ENCODE assay signal across 26 cellular contexts in the genomic region with DNA sequence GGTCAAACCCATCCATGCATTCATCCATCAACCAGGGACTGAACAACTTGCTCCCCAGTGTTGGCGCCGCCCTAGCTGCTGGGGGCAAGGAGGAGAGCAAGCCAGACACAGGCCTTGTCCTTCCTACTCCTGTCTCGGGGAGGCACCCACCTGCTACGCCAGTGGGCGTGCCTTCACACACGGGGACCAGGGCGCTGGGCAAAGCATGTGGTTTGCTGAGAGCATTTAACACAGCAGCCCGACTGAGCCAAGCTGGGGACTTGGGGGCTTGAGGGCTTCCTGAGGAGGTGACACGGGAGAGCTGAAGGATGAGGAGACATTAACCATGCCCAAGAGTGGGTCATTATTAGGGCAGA. TPM values are rescaled to one million over a fixed set of nuclear protein-coding genes. Genes with fewer than 3 reads are reported as not detected.
DNase-seq lines count a peak whose midpoint lies in the region; ATAC-seq and TF ChIP-seq lines count a peak whose summit lies in the region.
"Had no signal": no experiment of that assay in that cellular context is flagged by ENCODE, and none has a peak within 500 bp of the region (broad histone marks: within the 10 kb centered on the region; RNA-seq: fewer than 3 reads in every experiment).

No MANE protein-coding gene starts in this region.

- ATAC-seq in natural killer cell (no peak), GM18519 (IDR thresholded peaks at IDR 0.05; ENCODE audit: low FRiP score, unreplicated experiment) (no peak)
- ATAC-seq in natural killer cell treated with Interleukin-12 subunit alpha and Interleukin-12 subunit beta and Interleukin-15 and Interleukin-18, amount 100 ng/mL, for 72 hours = no peak
- no peak for ATAC-seq in central memory CD8-positive, alpha-beta T cell (replicated peaks; ENCODE audit: extremely low read depth, poor library complexity, severe bottlenecking)
- peak; percentile 14 to 21 for ATAC-seq in stimulated activated naive B cell treated with anti-CD40 and anti-IgM and Interleukin-4, amounts not matched to agents 10 μg/mL and 1 μg/mL and 100 μg/mL, for 72 hours (replicated peaks)
- ATAC-seq: activated CD4-positive, alpha-beta T cell treated with anti-CD3 and anti-CD28 coated beads for 36 hours; K562; left colon; PC-3 had no signal

- no peak for TF ChIP-seq POLR2A in tibial nerve (IDR thresholded peaks at IDR 0.05)

- H3K9me3 ChIP-seq in tibial nerve = peaks cover 0 to 17% (median 1%) of the 10 kb centered on the region in 4 donors
- H3K9me3 ChIP-seq: MG63 had no signal

- no peak overlapping the region for H3K4me3 ChIP-seq in tibial nerve
- H3K4me3 ChIP-seq: adrenal gland; BLaER1 treated with 17β-estradiol and CSF1 and Interleukin-3, amounts not matched to agents 10 nM and 100 nM; K562; MG63; SJCRH30; spleen; thoracic aorta had no signal

- TF ChIP-seq CTCF in natural killer cell (IDR thresholded peaks at IDR 0.05) (no peak), tibial nerve (IDR thresholded peaks at IDR 0.05) (no peak)

- no peaks in the 10 kb centered on the region for H3K36me3 Mint-ChIP-seq in natural killer cell
- H3K36me3 Mint-ChIP-seq in natural killer cell treated with Interleukin-12 subunit alpha and Interleukin-12 subunit beta and Interleukin-15 and Interleukin-18, amount 100 ng/mL, for 72 hours = no peaks in the 10 kb centered on the region
- peaks cover 2% of the 10 kb centered on the region for H3K36me3 Mint-ChIP-seq in central memory CD8-positive, alpha-beta T cell (ENCODE audit: insufficient read depth)
- peaks cover 3% of the 10 kb centered on the region in 2 donors for H3K36me3 Mint-ChIP-seq in stimulated activated naive B cell treated with anti-CD40 and anti-IgM and Interleukin-4, amounts not matched to agents 10 μg/mL and 1 μg/mL and 100 μg/mL, for 72 hours

- DNase-seq in natural killer cell (no peak), NAMALWA (ENCODE audit: low spot score) (peak; percentile 31), HuH-7.5 (ENCODE audit: low spot score) (no peak), tibial nerve (ENCODE audit: low spot score in 2 of 2) (no peak)
- no peak for DNase-seq in natural killer cell treated with Interleukin-12 subunit alpha and Interleukin-12 subunit beta and Interleukin-15 and Interleukin-18, amount 100 ng/mL, for 72 hours (ENCODE audit: low spot score)
- DNase-seq in central memory CD8-positive, alpha-beta T cell (ENCODE audit: low spot score in 2 of 2) = no peak
- no peak for DNase-seq in stimulated activated naive B cell treated with anti-CD40 and anti-IgM and Interleukin-4, amounts not matched to agents 10 μg/mL and 1 μg/mL and 100 μg/mL, for 72 hours
- DNase-seq: activated CD4-positive, alpha-beta T cell treated with anti-CD3 and anti-CD28 coated beads for 36 hours; adrenal gland; brain microvascular endothelial cell; EL; left colon; mesenchymal stem cell; MG63; NCI-H1417; NCI-H2081 treated with DMSO at 0.1 percent for 48 hours; NCI-H82; PC-3; SJCRH30; spleen; stimulated activated CD4-positive, alpha-beta T cell treated with anti-CD3 and anti-CD28 coated beads, Interleukin-2, amount 100 ng/mL, for 48 hours; stimulated activated naive CD4-positive, alpha-beta T cell had no signal

- no peak for TF ChIP-seq EP300 in tibial nerve (IDR thresholded peaks at IDR 0.05)

- peak overlapping the region; percentile 32 to 39 for H3K27ac Mint-ChIP-seq in natural killer cell
- H3K27ac Mint-ChIP-seq in natural killer cell treated with Interleukin-12 subunit alpha and Interleukin-12 subunit beta and Interleukin-15 and Interleukin-18, amount 100 ng/mL, for 72 hours = no peak overlapping the region
- peak overlapping the region; percentile 92 for H3K27ac Mint-ChIP-seq in central memory CD8-positive, alpha-beta T cell (ENCODE audit: low read depth)
- peak overlapping the region; percentile 42 for H3K27ac Mint-ChIP-seq in stimulated activated naive B cell treated with anti-CD40 and anti-IgM and Interleukin-4, amounts not matched to agents 10 μg/mL and 1 μg/mL and 100 μg/mL, for 72 hours
- H3K27ac Mint-ChIP-seq: activated CD4-positive, alpha-beta T cell treated with anti-CD3 and anti-CD28 coated beads for 36 hours had no signal

- no peaks in the 10 kb centered on the region for H3K36me3 ChIP-seq in tibial nerve
- H3K36me3 ChIP-seq: adrenal gland; BLaER1 treated with 17β-estradiol and CSF1 and Interleukin-3, amounts not matched to agents 10 nM and 100 nM; brain microvascular endothelial cell; MG63; SJCRH30; spleen; thoracic aorta had no signal

- intact Hi-C loops in natural killer cell (cut with micrococcal nuclease) = no loop called here

- no peak overlapping the region for H3K4me3 Mint-ChIP-seq in natural killer cell
- H3K4me3 Mint-ChIP-seq in natural killer cell treated with Interleukin-12 subunit alpha and Interleukin-12 subunit beta and Interleukin-15 and Interleukin-18, amount 100 ng/mL, for 72 hours = no peak overlapping the region
- no peak overlapping the region for H3K4me3 Mint-ChIP-seq in central memory CD8-positive, alpha-beta T cell
- peak overlapping the region in 1 of 2 donors; percentile 26 for H3K4me3 Mint-ChIP-seq in stimulated activated naive B cell treated with anti-CD40 and anti-IgM and Interleukin-4, amounts not matched to agents 10 μg/mL and 1 μg/mL and 100 μg/mL, for 72 hours
- H3K4me3 Mint-ChIP-seq: activated CD4-positive, alpha-beta T cell treated with anti-CD3 and anti-CD28 coated beads for 36 hours had no signal

- 56 to 58% methylated on average over 9 of the region's 9 CpGs for WGBS in tibial nerve, 2 donors

- no peaks in the 10 kb centered on the region for H3K9me3 Mint-ChIP-seq in natural killer cell
- H3K9me3 Mint-ChIP-seq in natural killer cell treated with Interleukin-12 subunit alpha and Interleukin-12 subunit beta and Interleukin-15 and Interleukin-18, amount 100 ng/mL, for 72 hours = no peaks in the 10 kb centered on the region
- peaks cover 5% of the 10 kb centered on the region for H3K9me3 Mint-ChIP-seq in central memory CD8-positive, alpha-beta T cell
- peaks cover 3 to 8% of the 10 kb centered on the region in 2 donors for H3K9me3 Mint-ChIP-seq in stimulated activated naive B cell treated with anti-CD40 and anti-IgM and Interleukin-4, amounts not matched to agents 10 μg/mL and 1 μg/mL and 100 μg/mL, for 72 hours

- H3K4me1 ChIP-seq in tibial nerve = no peaks in the 10 kb centered on the region
- H3K4me1 ChIP-seq: SJCRH30 had no signal

- H3K4me1 Mint-ChIP-seq in natural killer cell = peaks cover 17 to 28% of the 10 kb centered on the region in 2 donors
- peaks cover 13 to 15% of the 10 kb centered on the region in 2 donors for H3K4me1 Mint-ChIP-seq in natural killer cell treated with Interleukin-12 subunit alpha and Interleukin-12 subunit beta and Interleukin-15 and Interleukin-18, amount 100 ng/mL, for 72 hours (ENCODE audit: low read depth in 2 of 2)
- peaks cover 44% of the 10 kb centered on the region for H3K4me1 Mint-ChIP-seq in central memory CD8-positive, alpha-beta T cell
- H3K4me1 Mint-ChIP-seq in stimulated activated naive B cell treated with anti-CD40 and anti-IgM and Interleukin-4, amounts not matched to agents 10 μg/mL and 1 μg/mL and 100 μg/mL, for 72 hours = peaks cover 19 to 38% of the 10 kb centered on the region in 2 donors

- peaks cover 14 to 24% of the 10 kb centered on the region in 2 donors for H3K27me3 Mint-ChIP-seq in natural killer cell (ENCODE audit: low read depth in 2 of 2)
- peaks cover 8 to 21% of the 10 kb centered on the region in 2 donors for H3K27me3 Mint-ChIP-seq in natural killer cell treated with Interleukin-12 subunit alpha and Interleukin-12 subunit beta and Interleukin-15 and Interleukin-18, amount 100 ng/mL, for 72 hours
- peaks cover 27% of the 10 kb centered on the region for H3K27me3 Mint-ChIP-seq in central memory CD8-positive, alpha-beta T cell
- H3K27me3 Mint-ChIP-seq in stimulated activated naive B cell treated with anti-CD40 and anti-IgM and Interleukin-4, amounts not matched to agents 10 μg/mL and 1 μg/mL and 100 μg/mL, for 72 hours = peaks cover 38 to 47% of the 10 kb centered on the region in 2 donors
- H3K27me3 Mint-ChIP-seq: activated CD4-positive, alpha-beta T cell treated with anti-CD3 and anti-CD28 coated beads for 36 hours had no signal

- peaks cover 0 to 32% of the 10 kb centered on the region in 2 donors for H3K27me3 ChIP-seq in tibial nerve
- H3K27me3 ChIP-seq: MG63, SJCRH30 had no signal

- H3K27ac ChIP-seq in tibial nerve = no peak overlapping the region
- H3K27ac ChIP-seq: adrenal gland; BLaER1 treated with 17β-estradiol and CSF1 and Interleukin-3, amounts not matched to agents 10 nM and 100 nM; brain microvascular endothelial cell; SJCRH30; thoracic aorta had no signal

RNA-seq across cellular contexts. Expression of gene CACNA1I, which starts 30.6 kb away (rescaled TPM):
- total RNA-seq in natural killer cell (under 1 TPM; 0.05 to 0.83 (median 0.72) TPM), tibial nerve (under 1 TPM; 0.42 to 0.78 (median 0.52) TPM)
- under 1 TPM in 1 of 2 donors, not detected in 1; 0.17 TPM for total RNA-seq in natural killer cell treated with Interleukin-12 subunit alpha and Interleukin-12 subunit beta and Interleukin-15 and Interleukin-18, amount 100 ng/mL, for 72 hours
- total RNA-seq: PC-3 had no signal

Comparison
In these comparisons a context has a peak if more than half of its experiments do, and no peak if none do; other contexts are left out.
1. H3K27ac Mint-ChIP-seq: peak in natural killer cell (2 of 2), central memory CD8-positive, alpha-beta T cell (single experiment) and stimulated activated naive B cell treated with anti-CD40 and anti-IgM and Interleukin-4, amounts not matched to agents 10 μg/mL and 1 μg/mL and 100 μg/mL, for 72 hours (single experiment); none in natural killer cell treated with Interleukin-12 subunit alpha and Interleukin-12 subunit beta and Interleukin-15 and Interleukin-18, amount 100 ng/mL, for 72 hours (0 of 2).
2. ATAC-seq: peak in stimulated activated naive B cell treated with anti-CD40 and anti-IgM and Interleukin-4, amounts not matched to agents 10 μg/mL and 1 μg/mL and 100 μg/mL, for 72 hours (2 of 2); none in natural killer cell (0 of 3), natural killer cell treated with Interleukin-12 subunit alpha and Interleukin-12 subunit beta and Interleukin-15 and Interleukin-18, amount 100 ng/mL, for 72 hours (0 of 2), central memory CD8-positive, alpha-beta T cell (single experiment) and GM18519 (single experiment).